In the genomic region with DNA sequence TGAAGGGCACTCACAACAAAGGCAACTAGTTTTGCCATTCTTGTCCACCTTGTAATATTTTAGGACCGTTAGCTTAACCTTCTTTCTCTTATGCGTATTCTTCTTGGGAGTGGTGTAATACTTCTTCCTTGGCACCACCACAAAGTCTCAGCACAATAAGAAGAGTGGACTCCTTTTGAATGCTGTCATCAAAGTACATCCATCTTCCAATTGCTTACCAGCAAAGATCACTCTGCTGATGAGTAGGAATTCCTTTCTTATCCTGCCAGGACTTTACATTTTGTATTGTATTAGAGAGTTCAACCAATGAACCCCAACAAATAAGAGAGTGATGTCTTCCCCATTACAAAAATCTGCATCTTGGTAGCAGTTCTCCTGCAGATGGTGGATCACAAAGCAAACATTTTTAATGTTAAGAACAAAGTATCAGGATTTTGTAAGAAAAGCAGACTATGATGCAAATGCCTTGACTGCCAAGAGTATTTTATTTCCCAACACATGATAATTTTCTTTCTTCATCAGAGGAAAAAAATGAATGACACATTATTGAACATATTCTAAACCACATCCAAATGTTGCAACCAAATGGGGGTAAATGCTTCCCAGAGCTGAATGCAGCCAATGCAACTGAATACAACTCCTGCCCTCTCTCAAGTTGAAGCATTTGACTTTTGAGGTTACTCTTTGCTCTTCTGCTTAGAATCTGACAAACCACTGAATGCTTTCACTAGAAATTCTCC, we compare ENCODE assay signal across 12 cellular contexts. TPM values are rescaled to one million over a fixed set of nuclear protein-coding genes. Genes with fewer than 3 reads are reported as not detected.
DNase-seq lines count a peak whose midpoint lies in the region; FAIRE-seq and TF ChIP-seq lines count a peak whose summit lies in the region.
"Had no signal": no experiment of that assay in that cellular context is flagged by ENCODE, and none has a peak within 500 bp of the region (broad histone marks: within the 10 kb centered on the region; RNA-seq: fewer than 3 reads in every experiment).

No MANE protein-coding gene starts in this region.

- H3K36me3 Mint-ChIP-seq in H9 (ENCODE audit: insufficient read depth in 1 of 3, low read depth in 3 of 3), result no peaks in the 10 kb centered on the region
- H3K36me3 Mint-ChIP-seq: WTC11 had no signal

- H3K4me3 ChIP-seq in Loucy (ENCODE audit: low read length, poor library complexity, severe bottlenecking), result no peak overlapping the region
- no peak overlapping the region for H3K4me3 ChIP-seq in transverse colon

- peaks cover 0 to 4% of the 10 kb centered on the region in 2 experiments; a peak in 2 of 4 replicates for H3K4me1 Mint-ChIP-seq in H9

- H3K4me2 ChIP-seq in Loucy (ENCODE audit: low read depth, low read length, poor library complexity, severe bottlenecking) (no peak overlapping the region), H9 (ENCODE audit: insufficient read depth, insufficient read length, low read length) (no peak overlapping the region)

- H4K20me1 ChIP-seq in Loucy (ENCODE audit: insufficient read depth, low read length, poor library complexity, severe bottlenecking) (no peaks in the 10 kb centered on the region), H9 (ENCODE audit: control insufficient read depth, insufficient read depth, insufficient read length) (no peaks in the 10 kb centered on the region)

- no peak overlapping the region for H3K56ac ChIP-seq in H9 (ENCODE audit: insufficient read length, low read depth, low read length)

- H3K9ac ChIP-seq in Loucy (ENCODE audit: low read depth, low read length, poor library complexity, severe bottlenecking) (no peak overlapping the region), H9 (ENCODE audit: extremely low read depth, insufficient read length, low read length) (no peak overlapping the region)

- no peak overlapping the region for H4K5ac ChIP-seq in H9 (ENCODE audit: insufficient read length, low read depth, low read length)

- H3K23me2 ChIP-seq in H9 (ENCODE audit: insufficient read length, low read depth, low read length, poor library complexity, severe bottlenecking), result no peaks in the 10 kb centered on the region

- H3K14ac ChIP-seq in H9 (ENCODE audit: insufficient read depth, low read length), result no peak overlapping the region

- H3K27ac Mint-ChIP-seq in H9, result no peak overlapping the region
- H3K27ac Mint-ChIP-seq: stimulated activated naive CD8-positive, alpha-beta T cell treated with anti-CD3 and anti-CD28 coated beads, Interleukin-15, Interleukin-2, amounts not matched to agents 100 ng/mL and 50 ng/mL, for 24 hours; WTC11 had no signal

- H3K36me3 ChIP-seq in Loucy (ENCODE audit: insufficient read depth, low read length) (no peaks in the 10 kb centered on the region), transverse colon (no peaks in the 10 kb centered on the region)

- H2BK5ac ChIP-seq in H9 (ENCODE audit: insufficient read length, low read length), result no peak overlapping the region

- H3K23ac ChIP-seq in H9 (ENCODE audit: insufficient read length, low read depth, low read length), result no peak overlapping the region

- H3K79me1 ChIP-seq in H9 (ENCODE audit: insufficient read depth, low read depth, low read length, poor library complexity, severe bottlenecking), result no peaks in the 10 kb centered on the region

- no peak overlapping the region for H3K18ac ChIP-seq in H9 (ENCODE audit: insufficient read length, low read depth, low read length)

- FAIRE-seq in frontal cortex (lab: Jason Lieb, UNC), result no peak

- TF ChIP-seq CTCF in Loucy (conservative IDR thresholded peaks at IDR 0.05; ENCODE audit: low read length) (no peak), transverse colon (IDR thresholded peaks at IDR 0.05) (no peak), H9 (conservative IDR thresholded peaks at IDR 0.05) (no peak)

- H2BK120ac ChIP-seq in H9 (ENCODE audit: low read depth, low read length, poor library complexity, severe bottlenecking), result no peak overlapping the region

- no peaks in the 10 kb centered on the region for H3K27me3 Mint-ChIP-seq in H9 (ENCODE audit: low read depth)
- H3K27me3 Mint-ChIP-seq: stimulated activated naive CD8-positive, alpha-beta T cell treated with anti-CD3 and anti-CD28 coated beads, Interleukin-15, Interleukin-2, amounts not matched to agents 100 ng/mL and 50 ng/mL, for 24 hours had no signal

- no peak overlapping the region for H3T11ph ChIP-seq in H9 (ENCODE audit: low read length)

- DNase-seq in astrocyte of the hippocampus (ENCODE audit: low read depth, low spot score) (peak; percentile 41), iris pigment epithelial cell (ENCODE audit: low read depth) (peak; percentile 98), transverse colon (no peak), middle frontal gyrus (ENCODE audit: extremely low spot score, low spot score) (no peak), NCI-H2107 treated with DMSO at 0.1 percent for 48 hours (lab: John Stamatoyannopoulos, UW; ENCODE audit: unreplicated experiment) (no peak), frontal cortex (ENCODE audit: low spot score in 2 of 2) (no peak), H9 (no peak)
- DNase-seq: NCI-H526 treated with DMSO at 0.1 percent for 48 hours, retina had no signal

- H3K9me3 Mint-ChIP-seq in H9, result no peaks in the 10 kb centered on the region
- H3K9me3 Mint-ChIP-seq: stimulated activated naive CD8-positive, alpha-beta T cell treated with anti-CD3 and anti-CD28 coated beads, Interleukin-15, Interleukin-2, amounts not matched to agents 100 ng/mL and 50 ng/mL, for 24 hours; WTC11 had no signal

- no peak overlapping the region for H3K4me3 Mint-ChIP-seq in H9
- H3K4me3 Mint-ChIP-seq: stimulated activated naive CD8-positive, alpha-beta T cell treated with anti-CD3 and anti-CD28 coated beads, Interleukin-15, Interleukin-2, amounts not matched to agents 100 ng/mL and 50 ng/mL, for 24 hours; WTC11 had no signal

- no peak overlapping the region for H3K4ac ChIP-seq in H9 (ENCODE audit: low read depth, low read length)

- H2BK12ac ChIP-seq in H9 (ENCODE audit: insufficient read length, low read depth, low read length), result no peak overlapping the region

- H2BK20ac ChIP-seq in H9 (ENCODE audit: low read depth, low read length, poor library complexity, severe bottlenecking), result no peak overlapping the region

- no peak overlapping the region for H2BK15ac ChIP-seq in H9 (ENCODE audit: low read depth, low read length)

- H3K27ac ChIP-seq in transverse colon (peak overlapping the region; percentile 6 to 52 (median 14)), H9 (ENCODE audit: insufficient read length, low read depth, low read length) (no peak overlapping the region)

- no peak for TF ChIP-seq EP300 in transverse colon (IDR thresholded peaks at IDR 0.05; ENCODE audit: low read depth)

- 61 to 84% methylated on average over 2 of the region's 2 CpGs for WGBS in transverse colon (ENCODE audit: low coverage in 1 of 2), 2 donors
- no CpG with 5 or more reads among the region's 2 CpGs for WGBS in H9 (ENCODE audit: extremely low coverage, insufficient read length, low lambda C conversion rate)

- no peak overlapping the region for H4K8ac ChIP-seq in H9 (replicated peaks; ENCODE audit: insufficient read length, low read depth, low read length)

- no peak for TF ChIP-seq POLR2A in transverse colon (IDR thresholded peaks at IDR 0.05)

- H3K79me2 ChIP-seq in Loucy (ENCODE audit: insufficient read depth, low read length), result no peaks in the 10 kb centered on the region
- no peaks in the 10 kb centered on the region for H3K79me2 ChIP-seq in H9 (ENCODE audit: insufficient read depth, low read length)

- no peaks in the 10 kb centered on the region for H3F3A ChIP-seq in Loucy (ENCODE audit: low read depth)

- H3K27me3 ChIP-seq in Loucy (ENCODE audit: insufficient read depth, low read length, poor library complexity, severe bottlenecking) (no peaks in the 10 kb centered on the region), transverse colon (no peaks in the 10 kb centered on the region), H9 (ENCODE audit: insufficient read depth, low read length) (no peaks in the 10 kb centered on the region)

- H2AFZ ChIP-seq in Loucy (ENCODE audit: low read length) (peak overlapping the region; percentile 63), H9 (ENCODE audit: low read length) (no peak overlapping the region)

- H4K91ac ChIP-seq in H9 (ENCODE audit: insufficient read length, low read depth, low read length), result no peak overlapping the region

- intact Hi-C loops in transverse colon (cut with DNase I; ENCODE audit: low total_unique reads), result no loop called here

- H3K9me3 ChIP-seq in Loucy (ENCODE audit: insufficient read depth, low read depth, low read length) (no peaks in the 10 kb centered on the region), transverse colon (no peaks in the 10 kb centered on the region), H9 (ENCODE audit: control insufficient read depth, low read depth, low read length) (no peaks in the 10 kb centered on the region)

- H3K4me1 ChIP-seq in Loucy (ENCODE audit: insufficient read depth, low read length, poor library complexity, severe bottlenecking) (peaks cover 5% of the 10 kb centered on the region), transverse colon (peaks cover 0 to 7% (median 3%) of the 10 kb centered on the region in 4 donors), H9 (ENCODE audit: insufficient read depth, low read length) (no peaks in the 10 kb centered on the region)

- no peak overlapping the region for H2AK5ac ChIP-seq in H9 (ENCODE audit: insufficient read length, low read length)

- in situ Hi-C loops in transverse colon (cut with MboI; ENCODE audit: low pct_ligation_motif_present in 1 of 4, low pct_unique_long_range_greater_than_20kb in 1 of 4, low sequenced_read_pairs in 3 of 4), result no loop called here

- H3K9me2 ChIP-seq in Loucy (replicated peaks; ENCODE audit: low read depth, low read length), result no peaks in the 10 kb centered on the region

RNA-seq across cellular contexts. Expression of gene ARNT, which starts 5.1 kb away (rescaled TPM):
- 10 to 100 TPM; 47.9 to 64.6 (median 53.9) TPM for total RNA-seq in transverse colon
- total RNA-seq in frontal cortex, result 14.7 TPM
- 19.1 and 22.7 TPM in 2 replicates for total RNA-seq in H9 (2021)

RNA-seq across cellular contexts. Expression of gene CTXND2, which starts 5.4 kb away (rescaled TPM):
- total RNA-seq in transverse colon (not detected), frontal cortex (not detected), H9 (2021) (not detected in 2 replicates)
- total RNA-seq: WTC11 had no signal

RNA-seq across cellular contexts. Expression of gene SETDB1, which starts 44.7 kb away (rescaled TPM):
- 10 to 100 TPM; 19.5 to 59.7 (median 39.2) TPM for total RNA-seq in transverse colon
- 62.8 TPM for total RNA-seq in frontal cortex
- total RNA-seq in H9 (2021), result 62.1 and 62.7 TPM in 2 replicates

Comparison
In these comparisons a context has a peak if more than half of its experiments do, and no peak if none do; other contexts are left out.
1. DNase-seq: peak in astrocyte of the hippocampus (single experiment) and iris pigment epithelial cell (single experiment); none in transverse colon (single experiment), middle frontal gyrus (single experiment), NCI-H2107 treated with DMSO at 0.1 percent for 48 hours (single experiment), frontal cortex (0 of 2) and H9 (single experiment).